1 cellular context compared by ENCODE assay signal in the genomic region with DNA sequence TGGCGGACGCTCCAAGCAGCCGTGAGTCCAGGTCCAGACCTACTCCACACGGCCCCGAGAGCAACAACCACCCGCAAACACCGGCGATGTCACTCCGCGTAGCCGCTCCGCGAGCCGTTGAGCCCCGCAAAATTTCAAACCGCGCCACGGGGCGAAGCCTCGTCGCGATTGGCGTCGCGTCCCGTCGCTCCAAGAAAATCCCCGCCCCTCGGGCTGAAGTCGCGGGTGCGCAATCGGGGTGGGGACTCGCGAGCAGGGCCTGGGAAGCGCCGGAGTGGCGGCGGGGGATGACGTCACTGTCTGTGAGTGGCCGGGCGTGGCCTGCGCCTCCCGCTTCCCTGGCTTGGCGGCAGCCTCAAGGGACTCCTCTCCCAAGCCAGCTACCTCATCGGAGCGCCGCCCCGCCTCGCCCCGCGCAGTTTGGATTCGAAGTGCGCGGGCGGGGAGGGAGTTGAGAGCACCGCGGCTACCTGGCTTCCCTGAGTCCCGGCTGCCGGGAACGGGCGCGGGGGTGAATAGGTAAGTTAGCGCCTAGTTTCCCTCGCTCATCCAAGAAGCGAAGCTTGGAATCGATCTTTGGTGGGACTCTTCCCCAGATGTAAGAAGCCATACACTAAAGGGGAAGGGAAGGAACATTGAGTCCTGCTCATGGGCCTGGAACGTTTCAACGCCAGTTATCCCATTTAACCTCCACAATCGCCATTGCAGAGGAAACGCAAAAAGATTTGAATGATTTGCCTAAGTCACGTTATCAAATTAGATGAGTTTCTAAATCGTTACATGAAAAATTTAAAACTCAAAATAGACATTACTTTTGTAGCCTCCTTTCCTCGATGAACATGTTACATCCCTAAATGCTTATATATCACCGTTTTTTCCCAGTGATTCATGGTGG.
A peak's percentile ranks its signal among the peaks of the same experiment; 100 is the strongest.
TF ChIP-seq lines count a peak whose summit lies in the region.

A gene with protein sequence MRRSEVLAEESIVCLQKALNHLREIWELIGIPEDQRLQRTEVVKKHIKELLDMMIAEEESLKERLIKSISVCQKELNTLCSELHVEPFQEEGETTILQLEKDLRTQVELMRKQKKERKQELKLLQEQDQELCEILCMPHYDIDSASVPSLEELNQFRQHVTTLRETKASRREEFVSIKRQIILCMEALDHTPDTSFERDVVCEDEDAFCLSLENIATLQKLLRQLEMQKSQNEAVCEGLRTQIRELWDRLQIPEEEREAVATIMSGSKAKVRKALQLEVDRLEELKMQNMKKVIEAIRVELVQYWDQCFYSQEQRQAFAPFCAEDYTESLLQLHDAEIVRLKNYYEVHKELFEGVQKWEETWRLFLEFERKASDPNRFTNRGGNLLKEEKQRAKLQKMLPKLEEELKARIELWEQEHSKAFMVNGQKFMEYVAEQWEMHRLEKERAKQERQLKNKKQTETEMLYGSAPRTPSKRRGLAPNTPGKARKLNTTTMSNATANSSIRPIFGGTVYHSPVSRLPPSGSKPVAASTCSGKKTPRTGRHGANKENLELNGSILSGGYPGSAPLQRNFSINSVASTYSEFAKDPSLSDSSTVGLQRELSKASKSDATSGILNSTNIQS (minus strand): TSS at position 119 of the 895 bp plus-strand sequence. CDS start 118 bp downstream, at position 1.

TF ChIP-seq in H1, 55 proteins besides CTCF, POLR2A, EP300 and RAD21 (continues in another document):
- TF ChIP-seq CHD1 (IDR thresholded peaks at IDR 0.05; ENCODE audit: low read depth, low read length) (no peak), YY1 (IDR thresholded peaks at IDR 0.05; ENCODE audit: low read depth, low read length) (no peak), ZNF274 (IDR thresholded peaks at IDR 0.05; ENCODE audit: borderline replicate concordance, extremely low read depth, low read length) (no peak), ASH2L (IDR thresholded peaks at IDR 0.05; ENCODE audit: low read length) (peak; percentile 88), CEBPB (IDR thresholded peaks at IDR 0.05; ENCODE audit: low read depth, low read length) (no peak), TCF12 (IDR thresholded peaks at IDR 0.05; ENCODE audit: low read depth, low read length) (0 out of 2 replicates have a peak, but pooled peaks have one; percentile 11), CTBP2 (IDR thresholded peaks at IDR 0.05; ENCODE audit: borderline replicate concordance, insufficient read depth, insufficient read length, low read length) (no peak), TEAD4 (IDR thresholded peaks at IDR 0.05; ENCODE audit: low read depth, low read length) (no peak), CHD2 (IDR thresholded peaks at IDR 0.05; ENCODE audit: low read length) (peak; percentile 84), POLR2AphosphoS5 (IDR thresholded peaks at IDR 0.05; ENCODE audit: low read depth, low read length) (peak; percentile 84), MAFK (IDR thresholded peaks at IDR 0.05; ENCODE audit: low read depth, low read length) (no peak), HDAC2 (IDR thresholded peaks at IDR 0.05; ENCODE audit: borderline replicate concordance in 1 of 2, low read depth in 2 of 2, low read length in 2 of 2) (0 out of 4 replicates have a peak, but pooled peaks of 1 of the 2 experiments have one; percentile 9), PHF8 (conservative IDR thresholded peaks at IDR 0.05; ENCODE audit: low read depth, low read length) (peak; percentile 74), SIRT6 (IDR thresholded peaks at IDR 0.05; ENCODE audit: low read length) (no peak), RFX5 (IDR thresholded peaks at IDR 0.05; ENCODE audit: borderline replicate concordance, low read depth, low read length) (no peak), TAF1 (IDR thresholded peaks at IDR 0.05; ENCODE audit: low read depth, low read length) (peak; percentile 93), BACH1 (IDR thresholded peaks at IDR 0.05; ENCODE audit: low read length) (peak; percentile 81), RBBP5 (IDR thresholded peaks at IDR 0.05; ENCODE audit: borderline replicate concordance, low read depth, low read length) (peak; percentile 91; the same call in 1 of the 2 replicates), SP1 (IDR thresholded peaks at IDR 0.05; ENCODE audit: low read depth, low read length) (peak; percentile 81; the same call in 1 of the 2 replicates), BCL11A (IDR thresholded peaks at IDR 0.05; ENCODE audit: low read depth in 2 of 2, low read length in 2 of 2) (no peak), CBX5 (IDR thresholded peaks at IDR 0.05; ENCODE audit: low read depth, low read length) (no peak), EGR1 (IDR thresholded peaks at IDR 0.05; ENCODE audit: borderline replicate concordance, low read depth, low read length) (peak; percentile 50; the same call in 1 of the 2 replicates), EZH2 (IDR thresholded peaks at IDR 0.05; ENCODE audit: low read depth, low read length, severe bottlenecking) (no peak), TBP (IDR thresholded peaks at IDR 0.05; ENCODE audit: low read depth, low read length) (peak; percentile 81), CREB1 (IDR thresholded peaks at IDR 0.05) (peak; percentile 97), KDM1A (IDR thresholded peaks at IDR 0.05; ENCODE audit: borderline replicate concordance, low read length) (no peak), SIN3A (conservative IDR thresholded peaks at IDR 0.05 in 1 of 2, IDR thresholded peaks at IDR 0.05 in 1 of 2; ENCODE audit: low read depth in 1 of 2, low read length in 2 of 2) (no peak), NRF1 (IDR thresholded peaks at IDR 0.05; ENCODE audit: low read depth, low read length) (0 out of 2 replicates have a peak, but pooled peaks have one; percentile 3), SIX5 (IDR thresholded peaks at IDR 0.05; ENCODE audit: low read depth, low read length) (no peak), RXRA (IDR thresholded peaks at IDR 0.05; ENCODE audit: insufficient read depth, low read depth, low read length) (no peak), GABPA (IDR thresholded peaks at IDR 0.05; ENCODE audit: borderline replicate concordance, insufficient read depth, low read length) (no peak), KDM5A (IDR thresholded peaks at IDR 0.05; ENCODE audit: low read length) (0 out of 2 replicates have a peak, but pooled peaks have one; percentile 15), HDAC6 (IDR thresholded peaks at IDR 0.05; ENCODE audit: low read depth, low read length) (no peak), SUZ12 (IDR thresholded peaks at IDR 0.05; ENCODE audit: low read length) (no peak), KDM4A (IDR thresholded peaks at IDR 0.05; ENCODE audit: low read depth, low read length, severe bottlenecking) (peak; percentile 79), JUN (IDR thresholded peaks at IDR 0.05; ENCODE audit: low read depth, low read length) (peak; percentile 84), TAF7 (optimal IDR thresholded peaks at IDR 0.05; ENCODE audit: borderline replicate concordance, low read depth, low read length) (peak; percentile 90), GTF2F1 (IDR thresholded peaks at IDR 0.05; ENCODE audit: borderline replicate concordance, low read depth, low read length) (no peak; the same call in 1 of the 2 replicates), FOSL1 (IDR thresholded peaks at IDR 0.05; ENCODE audit: insufficient read depth, low read depth, low read length) (no peak), RNF2 (IDR thresholded peaks at IDR 0.05; ENCODE audit: borderline replicate concordance, low read depth, low read length, missing control alignments, poor library complexity, severe bottlenecking) (no peak), SRF (IDR thresholded peaks at IDR 0.05; ENCODE audit: low read depth, low read length) (peak; percentile 55; the same call in 1 of the 2 replicates), CBX8 (IDR thresholded peaks at IDR 0.05; ENCODE audit: borderline replicate concordance, low read depth, low read length) (no peak), SP4 (IDR thresholded peaks at IDR 0.05; ENCODE audit: low read length) (0 out of 2 replicates have a peak, but pooled peaks have one; percentile 52), SP2 (IDR thresholded peaks at IDR 0.05; ENCODE audit: low read length) (peak; percentile 37), POU5F1 (IDR thresholded peaks at IDR 0.05; ENCODE audit: low read depth, low read length) (no peak), JUND (IDR thresholded peaks at IDR 0.05; ENCODE audit: low read length) (peak; percentile 99), NANOG (IDR thresholded peaks at IDR 0.05; ENCODE audit: insufficient read depth, low read depth, low read length, poor library complexity, severe bottlenecking) (peak; percentile 39)
- TF ChIP-seq, protein P1, sequence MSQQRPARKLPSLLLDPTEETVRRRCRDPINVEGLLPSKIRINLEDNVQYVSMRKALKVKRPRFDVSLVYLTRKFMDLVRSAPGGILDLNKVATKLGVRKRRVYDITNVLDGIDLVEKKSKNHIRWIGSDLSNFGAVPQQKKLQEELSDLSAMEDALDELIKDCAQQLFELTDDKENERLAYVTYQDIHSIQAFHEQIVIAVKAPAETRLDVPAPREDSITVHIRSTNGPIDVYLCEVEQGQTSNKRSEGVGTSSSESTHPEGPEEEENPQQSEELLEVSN (IDR thresholded peaks at IDR 0.05): no peak
- TF ChIP-seq, protein P2, sequence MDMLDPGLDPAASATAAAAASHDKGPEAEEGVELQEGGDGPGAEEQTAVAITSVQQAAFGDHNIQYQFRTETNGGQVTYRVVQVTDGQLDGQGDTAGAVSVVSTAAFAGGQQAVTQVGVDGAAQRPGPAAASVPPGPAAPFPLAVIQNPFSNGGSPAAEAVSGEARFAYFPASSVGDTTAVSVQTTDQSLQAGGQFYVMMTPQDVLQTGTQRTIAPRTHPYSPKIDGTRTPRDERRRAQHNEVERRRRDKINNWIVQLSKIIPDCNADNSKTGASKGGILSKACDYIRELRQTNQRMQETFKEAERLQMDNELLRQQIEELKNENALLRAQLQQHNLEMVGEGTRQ (IDR thresholded peaks at IDR 0.05; ENCODE audit: low read length): no peak
- TF ChIP-seq, protein P3, sequence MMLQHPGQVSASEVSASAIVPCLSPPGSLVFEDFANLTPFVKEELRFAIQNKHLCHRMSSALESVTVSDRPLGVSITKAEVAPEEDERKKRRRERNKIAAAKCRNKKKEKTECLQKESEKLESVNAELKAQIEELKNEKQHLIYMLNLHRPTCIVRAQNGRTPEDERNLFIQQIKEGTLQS (IDR thresholded peaks at IDR 0.05; ENCODE audit: insufficient read depth, low read depth, low read length): peak; percentile 51; the same call in 1 of the 2 replicates
- TF ChIP-seq, protein P4, sequence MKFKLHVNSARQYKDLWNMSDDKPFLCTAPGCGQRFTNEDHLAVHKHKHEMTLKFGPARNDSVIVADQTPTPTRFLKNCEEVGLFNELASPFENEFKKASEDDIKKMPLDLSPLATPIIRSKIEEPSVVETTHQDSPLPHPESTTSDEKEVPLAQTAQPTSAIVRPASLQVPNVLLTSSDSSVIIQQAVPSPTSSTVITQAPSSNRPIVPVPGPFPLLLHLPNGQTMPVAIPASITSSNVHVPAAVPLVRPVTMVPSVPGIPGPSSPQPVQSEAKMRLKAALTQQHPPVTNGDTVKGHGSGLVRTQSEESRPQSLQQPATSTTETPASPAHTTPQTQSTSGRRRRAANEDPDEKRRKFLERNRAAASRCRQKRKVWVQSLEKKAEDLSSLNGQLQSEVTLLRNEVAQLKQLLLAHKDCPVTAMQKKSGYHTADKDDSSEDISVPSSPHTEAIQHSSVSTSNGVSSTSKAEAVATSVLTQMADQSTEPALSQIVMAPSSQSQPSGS (IDR thresholded peaks at IDR 0.05; ENCODE audit: low read length): peak; percentile 76; the same call in 1 of the 2 replicates
- TF ChIP-seq, protein P5, sequence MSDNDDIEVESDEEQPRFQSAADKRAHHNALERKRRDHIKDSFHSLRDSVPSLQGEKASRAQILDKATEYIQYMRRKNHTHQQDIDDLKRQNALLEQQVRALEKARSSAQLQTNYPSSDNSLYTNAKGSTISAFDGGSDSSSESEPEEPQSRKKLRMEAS (IDR thresholded peaks at IDR 0.05): peak; percentile 66
